18 cellular contexts compared by ENCODE assay signal in genomic region chr22:24696551-24697001, GRCh38.
DNase-seq lines count a peak whose midpoint lies in the region; ATAC-seq and TF ChIP-seq lines count a peak whose summit lies in the region.
"Had no signal": no experiment of that assay in that cellular context is flagged by ENCODE, and none has a peak within 500 bp of the region (broad histone marks: within the 10 kb centered on the region; RNA-seq: fewer than 3 reads in every experiment).

No MANE protein-coding gene starts in this region.

- TF ChIP-seq CTCF in Loucy (conservative IDR thresholded peaks at IDR 0.05; ENCODE audit: low read length) (no peak), left ventricle myocardium inferior (IDR thresholded peaks at IDR 0.05; ENCODE audit: borderline replicate concordance) (no peak), neural progenitor cell (IDR thresholded peaks at IDR 0.05) (no peak)

- intact Hi-C loops in left ventricle myocardium inferior (cut with micrococcal nuclease), result no loop called here

- no peaks in the 10 kb centered on the region for H3K36me3 ChIP-seq in BLaER1 treated with 17β-estradiol and CSF1 and Interleukin-3, amounts not matched to agents 10 nM and 100 nM
- no peaks in the 10 kb centered on the region for H3K36me3 ChIP-seq in Loucy (ENCODE audit: insufficient read depth, low read length)
- H3K36me3 ChIP-seq in left ventricle myocardium inferior, result no peaks in the 10 kb centered on the region
- H3K36me3 ChIP-seq in neural progenitor cell, result no peaks in the 10 kb centered on the region
- H3K36me3 ChIP-seq: breast epithelium, gastroesophageal sphincter had no signal

- H3K4me3 ChIP-seq in BLaER1 treated with 17β-estradiol and CSF1 and Interleukin-3, amounts not matched to agents 10 nM and 100 nM, result 0 out of 20 replicates have a peak overlapping the region, but pooled peaks of 2 of the 10 experiments have one; percentile 14 to 31
- H3K4me3 ChIP-seq in Loucy (ENCODE audit: low read length, poor library complexity, severe bottlenecking) (no peak overlapping the region), left ventricle myocardium inferior (no peak overlapping the region), neural progenitor cell (no peak overlapping the region)
- H3K4me3 ChIP-seq: breast epithelium, dorsolateral prefrontal cortex, gastroesophageal sphincter had no signal

- H3K9me3 Mint-ChIP-seq in neural progenitor cell, result no peaks in the 10 kb centered on the region
- H3K9me3 Mint-ChIP-seq: activated CD4-positive, alpha-beta memory T cell treated with anti-CD3 and anti-CD28 coated beads for 36 hours; activated T-cell treated with anti-CD3 and anti-CD28 coated beads, Interleukin-2, amount 50 U/mL, for 72 hours; nephron progenitor cell had no signal

- no peaks in the 10 kb centered on the region for H4K20me1 ChIP-seq in BLaER1 treated with 17β-estradiol and CSF1 and Interleukin-3, amounts not matched to agents 10 nM and 100 nM
- H4K20me1 ChIP-seq in Loucy (ENCODE audit: insufficient read depth, low read length, poor library complexity, severe bottlenecking) (no peaks in the 10 kb centered on the region), neural progenitor cell (ENCODE audit: low read depth) (no peaks in the 10 kb centered on the region)

- H3K27ac ChIP-seq in BLaER1 treated with 17β-estradiol and CSF1 and Interleukin-3, amounts not matched to agents 10 nM and 100 nM, result peak overlapping the region; percentile 40 to 85 (median 67)
- peak overlapping the region; percentile 66 for H3K27ac ChIP-seq in left ventricle myocardium inferior (replicated peaks)
- H3K27ac ChIP-seq in neural progenitor cell, result no peak overlapping the region
- H3K27ac ChIP-seq: dorsolateral prefrontal cortex, gastroesophageal sphincter had no signal

- ATAC-seq in GM19324 (IDR thresholded peaks at IDR 0.05; ENCODE audit: low FRiP score, unreplicated experiment), result no peak
- no peak for ATAC-seq in activated CD4-positive, CD25-positive, alpha-beta regulatory T cell treated with anti-CD3 and anti-CD28 coated beads, Interleukin-2, amount 50 U/mL, for 24 hours
- ATAC-seq: activated T-cell treated with anti-CD3 and anti-CD28 coated beads, Interleukin-2, amount 50 U/mL, for 72 hours; gastroesophageal sphincter; Panc1 had no signal

- peak overlapping the region; percentile 69 to 95 (median 89) for H3K4me2 ChIP-seq in BLaER1 treated with 17β-estradiol and CSF1 and Interleukin-3, amounts not matched to agents 10 nM and 100 nM
- H3K4me2 ChIP-seq in Loucy (ENCODE audit: low read depth, low read length, poor library complexity, severe bottlenecking) (peak overlapping the region; percentile 32), neural progenitor cell (peak overlapping the region; percentile 35)

- H3K9ac ChIP-seq in BLaER1 treated with 17β-estradiol and CSF1 and Interleukin-3, amounts not matched to agents 10 nM and 100 nM, result peak overlapping the region in 10 of 11 experiments; percentile 16 to 75 (median 52); a peak in 17 of 22 replicates
- H3K9ac ChIP-seq in Loucy (ENCODE audit: low read depth, low read length, poor library complexity, severe bottlenecking) (peak overlapping the region; percentile 20), neural progenitor cell (no peak overlapping the region)

- H3K4me1 ChIP-seq in BLaER1 treated with 17β-estradiol and CSF1 and Interleukin-3, amounts not matched to agents 10 nM and 100 nM, result peaks cover 33 to 56% (median 51%) of the 10 kb centered on the region in 10 experiments
- peaks cover 16% of the 10 kb centered on the region for H3K4me1 ChIP-seq in Loucy (ENCODE audit: insufficient read depth, low read length, poor library complexity, severe bottlenecking)
- H3K4me1 ChIP-seq in left ventricle myocardium inferior, result peaks cover 27% of the 10 kb centered on the region
- H3K4me1 ChIP-seq in neural progenitor cell, result peaks cover 29% of the 10 kb centered on the region
- H3K4me1 ChIP-seq: breast epithelium had no signal

- no peaks in the 10 kb centered on the region for H3K9me2 ChIP-seq in Loucy (replicated peaks; ENCODE audit: low read depth, low read length)

- peaks cover 29% of the 10 kb centered on the region for H3K4me1 Mint-ChIP-seq in neural progenitor cell

- H3F3A ChIP-seq in Loucy (ENCODE audit: low read depth) (no peaks in the 10 kb centered on the region), neural progenitor cell (ENCODE audit: low read depth) (no peaks in the 10 kb centered on the region)

- H3K27me3 ChIP-seq in BLaER1 treated with 17β-estradiol and CSF1 and Interleukin-3, amounts not matched to agents 10 nM and 100 nM, result no peaks in the 10 kb centered on the region
- H3K27me3 ChIP-seq in Loucy (ENCODE audit: insufficient read depth, low read length, poor library complexity, severe bottlenecking) (no peaks in the 10 kb centered on the region), left ventricle myocardium inferior (ENCODE audit: low read depth) (no peaks in the 10 kb centered on the region), neural progenitor cell (no peaks in the 10 kb centered on the region)
- H3K27me3 ChIP-seq: breast epithelium, dorsolateral prefrontal cortex had no signal

- H3K36me3 Mint-ChIP-seq in neural progenitor cell, result no peaks in the 10 kb centered on the region
- H3K36me3 Mint-ChIP-seq: activated CD4-positive, alpha-beta memory T cell treated with anti-CD3 and anti-CD28 coated beads for 36 hours had no signal

- no peak overlapping the region for H3K27ac Mint-ChIP-seq in neural progenitor cell
- H3K27ac Mint-ChIP-seq: activated CD4-positive, alpha-beta memory T cell treated with anti-CD3 and anti-CD28 coated beads for 36 hours; activated T-cell treated with anti-CD3 and anti-CD28 coated beads, Interleukin-2, amount 50 U/mL, for 72 hours had no signal

- H3K79me2 ChIP-seq in Loucy (ENCODE audit: insufficient read depth, low read length) (no peaks in the 10 kb centered on the region), neural progenitor cell (ENCODE audit: low read depth) (no peaks in the 10 kb centered on the region)

- H3K9me3 ChIP-seq in BLaER1 treated with 17β-estradiol and CSF1 and Interleukin-3, amounts not matched to agents 10 nM and 100 nM (replicated peaks in 1 of 11), result no peaks in the 10 kb centered on the region
- H3K9me3 ChIP-seq in Loucy (ENCODE audit: insufficient read depth, low read depth, low read length) (no peaks in the 10 kb centered on the region), left ventricle myocardium inferior (replicated peaks) (no peaks in the 10 kb centered on the region), neural progenitor cell (ENCODE audit: low read depth) (no peaks in the 10 kb centered on the region)
- H3K9me3 ChIP-seq: breast epithelium, gastroesophageal sphincter had no signal

- H3K27me3 Mint-ChIP-seq in neural progenitor cell (ENCODE audit: insufficient read depth, low read depth), result no peaks in the 10 kb centered on the region

- no peak overlapping the region for H3K4me3 Mint-ChIP-seq in neural progenitor cell
- H3K4me3 Mint-ChIP-seq: activated CD4-positive, alpha-beta memory T cell treated with anti-CD3 and anti-CD28 coated beads for 36 hours; activated T-cell treated with anti-CD3 and anti-CD28 coated beads, Interleukin-2, amount 50 U/mL, for 72 hours; nephron progenitor cell had no signal

- DNase-seq in left ventricle myocardium inferior, result no peak
- DNase-seq in neural progenitor cell (ENCODE audit: low spot score), result no peak
- no peak for DNase-seq in dermis blood vessel endothelial cell
- no peak for DNase-seq in activated T-cell treated with anti-CD3 and anti-CD28 coated beads, Interleukin-2, amount 50 U/mL, for 1 hour
- DNase-seq: activated CD4-positive, alpha-beta memory T cell treated with anti-CD3 and anti-CD28 coated beads for 36 hours; activated T-cell treated with anti-CD3 and anti-CD28 coated beads, Interleukin-2, amount 50 U/mL, for 72 hours; dorsolateral prefrontal cortex; NCI-H1092; NCI-H774; stimulated activated CD4-positive, alpha-beta T cell treated with anti-CD3 and anti-CD28 coated beads, Interleukin-2, amount 100 ng/mL, for 24 hours had no signal

- H2AFZ ChIP-seq in Loucy (ENCODE audit: low read length), result no peak overlapping the region
- peak overlapping the region; percentile 68 for H2AFZ ChIP-seq in neural progenitor cell (replicated peaks)

Comparison
In these comparisons a context has a peak if more than half of its experiments do, and no peak if none do; other contexts are left out.
1. H3K4me2 ChIP-seq: peak in every context shown above with its lines; median percentile 89 in BLaER1 treated with 17β-estradiol and CSF1 and Interleukin-3, amounts not matched to agents 10 nM and 100 nM; 35 in neural progenitor cell; 32 in Loucy.